Comparison of ENCODE assay signal across 18 cellular contexts in genomic region chr19:33639034-33639681, GRCh38.
A peak's percentile ranks its signal among the peaks of the same experiment; 100 is the strongest.
DNase-seq lines count a peak whose midpoint lies in the region; ATAC-seq and TF ChIP-seq lines count a peak whose summit lies in the region.
"Had no signal": no experiment of that assay in that cellular context is flagged by ENCODE, and none has a peak within 500 bp of the region (broad histone marks: within the 10 kb centered on the region; RNA-seq: fewer than 3 reads in every experiment).

No MANE protein-coding gene starts in this region.

- ATAC-seq in stimulated activated memory B cell treated with anti-CD40 and anti-IgM and Interleukin-4, amounts not matched to agents 10 μg/mL and 1 μg/mL and 100 μg/mL, for 72 hours: no peak
- ATAC-seq in stimulated activated naive B cell treated with anti-CD40 and anti-IgM and Interleukin-4, amounts not matched to agents 10 μg/mL and 1 μg/mL and 100 μg/mL, for 72 hours (replicated peaks): no peak
- ATAC-seq in HG03442 (IDR thresholded peaks at IDR 0.05; ENCODE audit: unreplicated experiment): no peak
- ATAC-seq: CD8-positive, alpha-beta T cell; gastrocnemius medialis; natural killer cell; psoas muscle had no signal

- peak; percentile 36 for DNase-seq in activated effector memory CD4-positive, alpha-beta T cell treated with anti-CD3 and anti-CD28 coated beads, Interleukin-2, amount 50 U/mL, for 16 hours
- DNase-seq in activated effector memory CD4-positive, alpha-beta T cell treated with Interleukin-2 at 50 U/mL for 16 hours: no peak
- DNase-seq in NCI-H2171 treated with DMSO at 0.1 percent for 48 hours (lab: John Stamatoyannopoulos, UW): peak; percentile 62
- DNase-seq in coronary artery (ENCODE audit: low spot score): peak; percentile 43
- DNase-seq in stimulated activated naive B cell treated with anti-CD40 and anti-IgM and Interleukin-4, amounts not matched to agents 10 μg/mL and 1 μg/mL and 100 μg/mL, for 72 hours: no peak
- DNase-seq in Kasumi-1 (lab: John Stamatoyannopoulos, UW): no peak
- DNase-seq: CD8-positive, alpha-beta T cell; colonic mucosa; gastrocnemius medialis; natural killer cell; NCI-H2029; stomach; uterus had no signal

- H3K27ac Mint-ChIP-seq in stimulated activated memory B cell treated with anti-CD40 and anti-IgM and Interleukin-4, amounts not matched to agents 10 μg/mL and 1 μg/mL and 100 μg/mL, for 72 hours: no peak overlapping the region
- H3K27ac Mint-ChIP-seq in stimulated activated naive B cell treated with anti-CD40 and anti-IgM and Interleukin-4, amounts not matched to agents 10 μg/mL and 1 μg/mL and 100 μg/mL, for 72 hours: no peak overlapping the region
- H3K27ac Mint-ChIP-seq: CD8-positive, alpha-beta T cell; natural killer cell; T-helper 2 cell treated with Interferon-gamma antibody and Interleukin-4, amounts not matched to agents 5 μg/mL and 100 μg/mL, for 36 hours had no signal

- no peak overlapping the region for H3K27ac ChIP-seq in coronary artery
- H3K27ac ChIP-seq: colonic mucosa, gastrocnemius medialis, psoas muscle, SJSA1, stomach, uterus had no signal

- H3K4me1 Mint-ChIP-seq in stimulated activated memory B cell treated with anti-CD40 and anti-IgM and Interleukin-4, amounts not matched to agents 10 μg/mL and 1 μg/mL and 100 μg/mL, for 72 hours: no peaks in the 10 kb centered on the region
- no peaks in the 10 kb centered on the region for H3K4me1 Mint-ChIP-seq in stimulated activated naive B cell treated with anti-CD40 and anti-IgM and Interleukin-4, amounts not matched to agents 10 μg/mL and 1 μg/mL and 100 μg/mL, for 72 hours
- H3K4me1 Mint-ChIP-seq: natural killer cell had no signal

- H3K36me3 Mint-ChIP-seq in stimulated activated memory B cell treated with anti-CD40 and anti-IgM and Interleukin-4, amounts not matched to agents 10 μg/mL and 1 μg/mL and 100 μg/mL, for 72 hours: no peaks in the 10 kb centered on the region
- peaks cover 0 to 3% of the 10 kb centered on the region in 2 donors for H3K36me3 Mint-ChIP-seq in stimulated activated naive B cell treated with anti-CD40 and anti-IgM and Interleukin-4, amounts not matched to agents 10 μg/mL and 1 μg/mL and 100 μg/mL, for 72 hours
- H3K36me3 Mint-ChIP-seq: CD8-positive, alpha-beta T cell; natural killer cell had no signal

- H3K9me3 Mint-ChIP-seq in stimulated activated memory B cell treated with anti-CD40 and anti-IgM and Interleukin-4, amounts not matched to agents 10 μg/mL and 1 μg/mL and 100 μg/mL, for 72 hours: no peaks in the 10 kb centered on the region
- H3K9me3 Mint-ChIP-seq in stimulated activated naive B cell treated with anti-CD40 and anti-IgM and Interleukin-4, amounts not matched to agents 10 μg/mL and 1 μg/mL and 100 μg/mL, for 72 hours: peaks cover 0 to 1% of the 10 kb centered on the region in 2 donors
- H3K9me3 Mint-ChIP-seq: natural killer cell; T-helper 2 cell treated with Interferon-gamma antibody and Interleukin-4, amounts not matched to agents 5 μg/mL and 100 μg/mL, for 36 hours had no signal

- peaks cover 9% of the 10 kb centered on the region for H3K27me3 Mint-ChIP-seq in stimulated activated memory B cell treated with anti-CD40 and anti-IgM and Interleukin-4, amounts not matched to agents 10 μg/mL and 1 μg/mL and 100 μg/mL, for 72 hours
- H3K27me3 Mint-ChIP-seq in stimulated activated naive B cell treated with anti-CD40 and anti-IgM and Interleukin-4, amounts not matched to agents 10 μg/mL and 1 μg/mL and 100 μg/mL, for 72 hours: peaks cover 24 to 29% of the 10 kb centered on the region in 2 donors

- H3K4me3 Mint-ChIP-seq in stimulated activated memory B cell treated with anti-CD40 and anti-IgM and Interleukin-4, amounts not matched to agents 10 μg/mL and 1 μg/mL and 100 μg/mL, for 72 hours: no peak overlapping the region
- no peak overlapping the region for H3K4me3 Mint-ChIP-seq in stimulated activated naive B cell treated with anti-CD40 and anti-IgM and Interleukin-4, amounts not matched to agents 10 μg/mL and 1 μg/mL and 100 μg/mL, for 72 hours
- H3K4me3 Mint-ChIP-seq: CD8-positive, alpha-beta T cell; natural killer cell; T-helper 2 cell treated with Interferon-gamma antibody and Interleukin-4, amounts not matched to agents 5 μg/mL and 100 μg/mL, for 36 hours had no signal

- no peak for TF ChIP-seq CTCF in coronary artery (IDR thresholded peaks at IDR 0.05)

- H3K4me3 ChIP-seq in coronary artery: no peak overlapping the region
- H3K4me3 ChIP-seq: colonic mucosa, gastrocnemius medialis, psoas muscle, SJSA1, stomach, uterus had no signal

Comparison
In these comparisons a context has a peak if more than half of its experiments do, and no peak if none do; other contexts are left out.
1. DNase-seq: peak in activated effector memory CD4-positive, alpha-beta T cell treated with anti-CD3 and anti-CD28 coated beads, Interleukin-2, amount 50 U/mL, for 16 hours (single experiment), NCI-H2171 treated with DMSO at 0.1 percent for 48 hours (single experiment) and coronary artery (single experiment); none in activated effector memory CD4-positive, alpha-beta T cell treated with Interleukin-2 at 50 U/mL for 16 hours (single experiment), stimulated activated naive B cell treated with anti-CD40 and anti-IgM and Interleukin-4, amounts not matched to agents 10 μg/mL and 1 μg/mL and 100 μg/mL, for 72 hours (single experiment) and Kasumi-1 (0 of 2).